In the genomic region with DNA sequence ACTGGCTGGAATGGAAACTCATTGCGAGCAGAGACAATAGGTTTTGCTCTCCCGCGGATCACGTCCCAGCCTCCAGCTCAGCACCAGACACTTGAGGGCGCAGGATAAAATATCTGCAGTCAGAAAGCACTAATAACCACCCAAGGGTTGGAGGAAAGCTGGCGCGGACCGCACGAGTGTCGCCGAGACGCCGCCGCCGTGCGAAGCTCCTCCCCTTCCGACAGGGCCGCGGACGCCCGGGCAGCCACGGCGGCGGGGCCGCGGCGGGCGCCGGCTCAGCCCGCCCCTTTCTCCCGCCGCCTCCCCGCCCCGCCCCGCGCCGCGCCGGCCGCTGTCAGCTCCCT, we compare ENCODE assay signal across 8 cellular contexts. TPM values are rescaled to one million over a fixed set of nuclear protein-coding genes. Genes with fewer than 3 reads are reported as not detected.
A peak's percentile ranks its signal among the peaks of the same experiment; 100 is the strongest.
DNase-seq lines count a peak whose midpoint lies in the region; ATAC-seq and TF ChIP-seq lines count a peak whose summit lies in the region.

A gene with protein sequence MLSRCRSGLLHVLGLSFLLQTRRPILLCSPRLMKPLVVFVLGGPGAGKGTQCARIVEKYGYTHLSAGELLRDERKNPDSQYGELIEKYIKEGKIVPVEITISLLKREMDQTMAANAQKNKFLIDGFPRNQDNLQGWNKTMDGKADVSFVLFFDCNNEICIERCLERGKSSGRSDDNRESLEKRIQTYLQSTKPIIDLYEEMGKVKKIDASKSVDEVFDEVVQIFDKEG (plus strand): TSS at position 213 of the 344 bp plus-strand sequence. CDS start 156 bp downstream, outside the sequence.

- peak within 1 kb of the TSS; percentile 91 for H3K4me3 Mint-ChIP-seq in T-helper 1 cell treated with Interleukin-12 subunit alpha and Interleukin-12 subunit beta and Interleukin-4 antibody, amounts not matched to agents 30 μg/mL and 1 μg/mL, for 36 hours

- H3K9me3 ChIP-seq in right atrium auricular region (no peaks in the 10 kb centered on the region), uterus (no peaks in the 10 kb centered on the region)

- H3K27ac Mint-ChIP-seq in T-helper 1 cell treated with Interleukin-12 subunit alpha and Interleukin-12 subunit beta and Interleukin-4 antibody, amounts not matched to agents 30 μg/mL and 1 μg/mL, for 36 hours: peak within 1 kb of the TSS; percentile 95

- ATAC-seq in GM18499 (IDR thresholded peaks at IDR 0.05; ENCODE audit: insufficient read depth, unreplicated experiment): peak; percentile 52
- ATAC-seq in HG02884 (IDR thresholded peaks at IDR 0.05; ENCODE audit: unreplicated experiment): peak; percentile 67

- H3K27ac ChIP-seq in right atrium auricular region (peak within 1 kb of the TSS; percentile 97 to 99), uterus (peak within 1 kb of the TSS; percentile 91 to 98)

- peaks cover 5% of the 10 kb centered on the region for H3K36me3 Mint-ChIP-seq in T-helper 1 cell treated with Interleukin-12 subunit alpha and Interleukin-12 subunit beta and Interleukin-4 antibody, amounts not matched to agents 30 μg/mL and 1 μg/mL, for 36 hours (ENCODE audit: low read depth)

- H3K36me3 ChIP-seq in right atrium auricular region (no peaks in the 10 kb centered on the region), uterus (no peaks in the 10 kb centered on the region)

- DNase-seq in NCI-H1436 treated with DMSO at 0.1 percent for 48 hours (lab: John Stamatoyannopoulos, UW) (peak; percentile 45), amniotic stem cell (lab: John Stamatoyannopoulos, UW) (peak; percentile 51), right atrium auricular region (ENCODE audit: low spot score) (peak; percentile 84), putamen (ENCODE audit: low spot score) (peak; percentile 83), uterus (peak; percentile 78 to 81)

- H3K4me3 ChIP-seq in right atrium auricular region: peak within 1 kb of the TSS; percentile 97 to 98
- H3K4me3 ChIP-seq in uterus: peak within 1 kb of the TSS; percentile 93 to 98

- H3K4me1 ChIP-seq in right atrium auricular region (peaks cover 0 to 31% of the 10 kb centered on the region in 2 donors), uterus (peaks cover 6 to 7% of the 10 kb centered on the region in 2 donors)

- H3K9me3 Mint-ChIP-seq in T-helper 1 cell treated with Interleukin-12 subunit alpha and Interleukin-12 subunit beta and Interleukin-4 antibody, amounts not matched to agents 30 μg/mL and 1 μg/mL, for 36 hours: no peaks in the 10 kb centered on the region

- TF ChIP-seq CTCF in right atrium auricular region (IDR thresholded peaks at IDR 0.05) (no peak), uterus (IDR thresholded peaks at IDR 0.05) (peak in 2 of 4 experiments; percentile 7 to 21)

- TF ChIP-seq POLR2A in uterus (IDR thresholded peaks at IDR 0.05): no peak

- intact Hi-C loops in uterus (cut with DNase I; ENCODE audit: low total_unique reads): no loop called here

- H3K27me3 Mint-ChIP-seq in T-helper 1 cell treated with Interleukin-12 subunit alpha and Interleukin-12 subunit beta and Interleukin-4 antibody, amounts not matched to agents 30 μg/mL and 1 μg/mL, for 36 hours (ENCODE audit: low read depth): no peaks in the 10 kb centered on the region

- no peaks in the 10 kb centered on the region for H3K27me3 ChIP-seq in right atrium auricular region
- no peaks in the 10 kb centered on the region for H3K27me3 ChIP-seq in uterus

- H3K4me1 Mint-ChIP-seq in T-helper 1 cell treated with Interleukin-12 subunit alpha and Interleukin-12 subunit beta and Interleukin-4 antibody, amounts not matched to agents 30 μg/mL and 1 μg/mL, for 36 hours (ENCODE audit: low read depth): peaks cover 12% of the 10 kb centered on the region

RNA-seq across cellular contexts. Expression of the gene that starts here (rescaled TPM):
- total RNA-seq in right atrium auricular region (10 to 100 TPM; 51.4 to 72.3 TPM), uterus (100 to 1,000 TPM in 1 of 4 donors, 10 to 100 TPM in 3; 21.5 to 111 (median 63.6) TPM)

Comparison
In these comparisons a context has a peak if more than half of its experiments do, and no peak if none do; other contexts are left out.
1. Peak in every context shown above with its lines: DNase-seq, ATAC-seq, H3K4me3 ChIP-seq and H3K27ac ChIP-seq.